In genomic region chr15:75107905-75108838, GRCh38 we compare ENCODE assay signal across 9 cellular contexts.
DNase-seq lines count a peak whose midpoint lies in the region; ATAC-seq and TF ChIP-seq lines count a peak whose summit lies in the region.
"Had no signal": no experiment of that assay in that cellular context is flagged by ENCODE, and none has a peak within 500 bp of the region (broad histone marks: within the 10 kb centered on the region; RNA-seq: fewer than 3 reads in every experiment).

No MANE protein-coding gene starts in this region.

- no peaks in the 10 kb centered on the region for H3K27me3 ChIP-seq in vagina
- H3K27me3 ChIP-seq: heart right ventricle had no signal

- H3K9me3 ChIP-seq in T-helper 17 cell (ENCODE audit: control insufficient read depth, low read length, poor library complexity, severe bottlenecking) (no peaks in the 10 kb centered on the region), vagina (no peaks in the 10 kb centered on the region)

- no peak overlapping the region for H3K4me3 ChIP-seq in astrocyte of the cerebellum (ENCODE audit: low read depth, low read length)
- H3K4me3 ChIP-seq in vagina = no peak overlapping the region
- H3K4me3 ChIP-seq: heart right ventricle had no signal

- TF ChIP-seq CTCF in astrocyte of the cerebellum (IDR thresholded peaks at IDR 0.05; ENCODE audit: low read depth, low read length, missing control alignments) (no peak), natural killer cell (IDR thresholded peaks at IDR 0.05) (no peak), vagina (IDR thresholded peaks at IDR 0.05) (no peak), nephron progenitor cell (IDR thresholded peaks at IDR 0.05) (no peak)

- ATAC-seq in HG02610 (IDR thresholded peaks at IDR 0.05; ENCODE audit: unreplicated experiment) (peak; percentile 39), T-helper 17 cell (peak; percentile 85), natural killer cell (peak; percentile 85 to 97 (median 91))

- peaks cover 11% of the 10 kb centered on the region for H3K4me1 ChIP-seq in vagina

- no peaks in the 10 kb centered on the region for H3K36me3 ChIP-seq in vagina
- H3K36me3 ChIP-seq: heart right ventricle had no signal

- H3K9me3 Mint-ChIP-seq in natural killer cell (no peaks in the 10 kb centered on the region), nephron progenitor cell (peaks cover 7% of the 10 kb centered on the region)

- H3K27me3 Mint-ChIP-seq in T-helper 17 cell = no peaks in the 10 kb centered on the region
- H3K27me3 Mint-ChIP-seq in natural killer cell (ENCODE audit: low read depth in 2 of 2) = no peaks in the 10 kb centered on the region
- H3K27me3 Mint-ChIP-seq in nephron progenitor cell (ENCODE audit: low read depth, poor library complexity) = no peaks in the 10 kb centered on the region

- DNase-seq in ACHN = peak; percentile 67
- peak in 1 of 3 donors; percentile 9 for DNase-seq in T-helper 17 cell
- DNase-seq in astrocyte of the cerebellum (ENCODE audit: low read depth) = peak; percentile 48
- DNase-seq in natural killer cell = peak; percentile 77
- no peak for DNase-seq in vagina (ENCODE audit: extremely low spot score in 2 of 2)
- no peak for DNase-seq in iPS-NIHi7 (ENCODE audit: extremely low spot score)
- DNase-seq in nephron progenitor cell = no peak

- H3K4me1 Mint-ChIP-seq in T-helper 17 cell (peaks cover 23% of the 10 kb centered on the region), natural killer cell (peaks cover 45 to 61% of the 10 kb centered on the region in 2 donors), nephron progenitor cell (peaks cover 47% of the 10 kb centered on the region)

- H3K27ac ChIP-seq in vagina = no peak overlapping the region

- peak overlapping the region; percentile 56 for H3K27ac Mint-ChIP-seq in T-helper 17 cell
- peak overlapping the region; percentile 81 to 94 for H3K27ac Mint-ChIP-seq in natural killer cell
- H3K27ac Mint-ChIP-seq in nephron progenitor cell = no peak overlapping the region

- H3K36me3 Mint-ChIP-seq in T-helper 17 cell (ENCODE audit: low read depth) (no peaks in the 10 kb centered on the region), natural killer cell (no peaks in the 10 kb centered on the region), nephron progenitor cell (ENCODE audit: low read depth) (no peaks in the 10 kb centered on the region)

- intact Hi-C loops in natural killer cell (cut with micrococcal nuclease) = loop anchor here (1.0 to 2.0 kb wide), 3 partner anchors 23 to 95 kb away; no protein-coding TSS in a partner anchor
- intact Hi-C loops in vagina (cut with DNase I) = no loop called here

- in situ Hi-C loops in ACHN (cut with HindIII; ENCODE audit: low pct_ligation_motif_present, low pct_unique_long_range_greater_than_20kb, low sequenced_read_pairs) = no loop called here
- in situ Hi-C loops in astrocyte of the cerebellum (cut with HindIII; ENCODE audit: low sequenced_read_pairs) = no loop called here

- TF ChIP-seq POLR2A in vagina (IDR thresholded peaks at IDR 0.05) = no peak

- peak overlapping the region; percentile 15 for H3K4me3 Mint-ChIP-seq in T-helper 17 cell
- peak overlapping the region; percentile 76 for H3K4me3 Mint-ChIP-seq in natural killer cell
- H3K4me3 Mint-ChIP-seq in nephron progenitor cell = no peak overlapping the region

Comparison
In these comparisons a context has a peak if more than half of its experiments do, and no peak if none do; other contexts are left out.
1. DNase-seq: peak in ACHN (single experiment), astrocyte of the cerebellum (single experiment) and natural killer cell (single experiment); none in vagina (0 of 2), iPS-NIHi7 (single experiment) and nephron progenitor cell (single experiment).
2. ATAC-seq: peak in every context shown above with its lines; median percentile 91 in natural killer cell; 85 in T-helper 17 cell; 39 in HG02610.